ENCODE assay signal across 8 cellular contexts in the genomic region with DNA sequence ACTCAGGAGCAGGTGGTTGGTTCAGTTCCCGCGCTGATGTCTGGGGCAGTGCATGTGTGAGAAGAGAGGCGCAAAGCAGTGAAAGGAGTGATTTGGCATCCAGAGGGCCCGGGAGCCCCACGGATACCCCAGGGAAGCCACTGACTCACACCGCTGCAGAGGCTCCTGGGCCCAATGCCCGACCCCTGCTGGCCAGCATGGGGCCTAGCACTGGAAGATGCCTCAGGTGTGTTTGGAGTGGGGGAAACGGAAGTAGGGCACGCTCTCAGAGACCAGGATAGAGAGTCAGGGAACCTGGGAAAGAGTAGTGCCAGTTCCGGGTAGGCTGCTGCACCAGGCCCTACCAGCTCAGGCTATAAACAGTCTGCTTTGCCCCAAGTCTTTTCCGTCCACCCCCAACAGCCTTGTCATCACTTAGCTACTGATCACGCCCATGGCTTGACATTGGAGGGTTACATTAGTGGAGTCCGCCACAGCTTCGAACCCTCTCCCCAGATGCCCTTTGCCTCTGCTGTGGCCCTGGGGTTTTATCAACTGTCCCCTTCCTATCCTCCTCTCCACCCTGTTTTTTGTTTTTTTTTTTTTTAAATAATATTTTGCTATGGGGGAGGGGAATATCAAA. TPM values are rescaled to one million over a fixed set of nuclear protein-coding genes. Genes with fewer than 3 reads are reported as not detected.
DNase-seq lines count a peak whose midpoint lies in the region; ATAC-seq and TF ChIP-seq lines count a peak whose summit lies in the region.

No MANE protein-coding gene starts in this region.

- peaks cover 69% of the 10 kb centered on the region for H3K36me3 Mint-ChIP-seq in activated CD8-positive, alpha-beta memory T cell treated with anti-CD3 and anti-CD28 coated beads, Interleukin-2, amount 10 ng/mL, durations not matched to agents 7 days and 5 days

- H3K36me3 ChIP-seq in A673 (ENCODE audit: insufficient read depth, low read length, poor library complexity, severe bottlenecking): peaks cover 32% of the 10 kb centered on the region
- H3K36me3 ChIP-seq in esophagus squamous epithelium: peaks cover 13 to 78% (median 27%) of the 10 kb centered on the region in 3 donors
- H3K36me3 ChIP-seq in SJCRH30: peaks cover 18% of the 10 kb centered on the region

- H3K4me3 Mint-ChIP-seq in activated CD8-positive, alpha-beta memory T cell treated with anti-CD3 and anti-CD28 coated beads, Interleukin-2, amount 10 ng/mL, durations not matched to agents 7 days and 5 days: no peak overlapping the region

- no peaks in the 10 kb centered on the region for H3K27me3 Mint-ChIP-seq in activated CD8-positive, alpha-beta memory T cell treated with anti-CD3 and anti-CD28 coated beads, Interleukin-2, amount 10 ng/mL, durations not matched to agents 7 days and 5 days

- DNase-seq in A673 (ENCODE audit: low spot score): peak; percentile 74
- peak; percentile 69 for DNase-seq in NCI-H2029 (lab: John Stamatoyannopoulos, UW)
- DNase-seq in activated CD8-positive, alpha-beta memory T cell treated with anti-CD3 and anti-CD28 coated beads, Interleukin-2, amount 10 ng/mL, durations not matched to agents 7 days and 5 days: peak; percentile 59
- DNase-seq in esophagus squamous epithelium (lab: John Stamatoyannopoulos, UW): no peak
- DNase-seq in omental fat pad (ENCODE audit: low spot score): peak; percentile 30
- DNase-seq in Ammon's horn (ENCODE audit: low spot score): no peak
- DNase-seq in SJCRH30: no peak

- CTCF ChIA-PET in A673 (lab: Charles Lee): interaction anchor here (2.3 kb wide), 1 partner anchor 124 kb away, joined by 14 read pairs; no protein-coding TSS in a partner anchor
- CTCF ChIA-PET in activated CD8-positive, alpha-beta memory T cell treated with anti-CD3 and anti-CD28 coated beads, Interleukin-2, amount 10 ng/mL, durations not matched to agents 7 days and 5 days (lab: Charles Lee): interaction anchor here (0.7 to 7.8 kb wide), 10 partner anchors 9 to 136 kb away, joined by 3 to 67 read pairs (median 4); a partner anchor contains a TSS

- H3K4me3 ChIP-seq in A673 (ENCODE audit: low read depth, low read length, poor library complexity, severe bottlenecking) (no peak overlapping the region), esophagus squamous epithelium (no peak overlapping the region), SJCRH30 (no peak overlapping the region)

- H3K27me3 ChIP-seq in A673 (replicated peaks; ENCODE audit: insufficient read depth, low read depth, low read length, poor library complexity) (no peaks in the 10 kb centered on the region), esophagus squamous epithelium (no peaks in the 10 kb centered on the region), SJCRH30 (no peaks in the 10 kb centered on the region)

- no peaks in the 10 kb centered on the region for H3K4me1 ChIP-seq in A673 (ENCODE audit: insufficient read depth, low read length, poor library complexity, severe bottlenecking)
- H3K4me1 ChIP-seq in esophagus squamous epithelium: peaks cover 0 to 25% (median 7%) of the 10 kb centered on the region in 3 donors
- H3K4me1 ChIP-seq in SJCRH30: no peaks in the 10 kb centered on the region

- H3K9me3 ChIP-seq in A673 (ENCODE audit: low read depth, low read length, poor library complexity, severe bottlenecking): no peaks in the 10 kb centered on the region
- no peaks in the 10 kb centered on the region for H3K9me3 ChIP-seq in esophagus squamous epithelium
- no peaks in the 10 kb centered on the region for H3K9me3 ChIP-seq in SJCRH30 (replicated peaks)

- intact Hi-C loops in A673 (cut with micrococcal nuclease; ENCODE audit: unreplicated experiment): no loop called here
- intact Hi-C loops in esophagus squamous epithelium (cut with DNase I): no loop called here

- H3K9me3 Mint-ChIP-seq in activated CD8-positive, alpha-beta memory T cell treated with anti-CD3 and anti-CD28 coated beads, Interleukin-2, amount 10 ng/mL, durations not matched to agents 7 days and 5 days (ENCODE audit: low read depth): no peaks in the 10 kb centered on the region

- POLR2A ChIA-PET in A673 (lab: Charles Lee; ENCODE audit: low non-redundant PET): interaction anchor here (0.6 to 0.7 kb wide), 2 partner anchors 30 to 44 kb away, joined by 3 to 7 read pairs; no protein-coding TSS in a partner anchor

- TF ChIP-seq CTCF in A673 (conservative IDR thresholded peaks at IDR 0.05; ENCODE audit: low read depth, low read length): peak; percentile 76
- TF ChIP-seq CTCF in GM12872 (IDR thresholded peaks at IDR 0.05; ENCODE audit: insufficient read depth, low read depth, low read length): peak; percentile 86
- peak; percentile 37 to 77 (median 64) for TF ChIP-seq CTCF in esophagus squamous epithelium (IDR thresholded peaks at IDR 0.05)
- TF ChIP-seq CTCF in omental fat pad (IDR thresholded peaks at IDR 0.05): peak in 1 of 3 donors; percentile 53

- H3K27ac ChIP-seq in A673 (ENCODE audit: low read depth, low read length, poor library complexity, severe bottlenecking): no peak overlapping the region
- H3K27ac ChIP-seq in esophagus squamous epithelium: peak overlapping the region in 2 of 4 donors; percentile 5 to 8
- no peak overlapping the region for H3K27ac ChIP-seq in SJCRH30

- H3K4me1 Mint-ChIP-seq in activated CD8-positive, alpha-beta memory T cell treated with anti-CD3 and anti-CD28 coated beads, Interleukin-2, amount 10 ng/mL, durations not matched to agents 7 days and 5 days: peaks cover 21% of the 10 kb centered on the region

- H3K27ac Mint-ChIP-seq in activated CD8-positive, alpha-beta memory T cell treated with anti-CD3 and anti-CD28 coated beads, Interleukin-2, amount 10 ng/mL, durations not matched to agents 7 days and 5 days: no peak overlapping the region

- no peak for TF ChIP-seq POLR2A in esophagus squamous epithelium (IDR thresholded peaks at IDR 0.05)

- WGBS in esophagus squamous epithelium, 2 donors: 50 to 60% methylated on average over 7 to 10 of the region's 14 CpGs

- ATAC-seq in activated CD8-positive, alpha-beta memory T cell treated with anti-CD3 and anti-CD28 coated beads, Interleukin-2, amount 10 ng/mL, durations not matched to agents 7 days and 5 days: peak; percentile 79
- peak; percentile 74 for ATAC-seq in omental fat pad (ENCODE audit: low FRiP score)

- BruUV-seq in A673 (replicated peaks; lab: Mats Ljungman, UMichigan): TSS peak; percentile 13

RNA-seq across cellular contexts. Expression of a gene that starts 9.5 kb away (rescaled TPM):
- total RNA-seq in A673 (2021): 32.3 and 37.5 TPM in 2 replicates
- total RNA-seq in activated CD8-positive, alpha-beta memory T cell treated with anti-CD3 and anti-CD28 coated beads, Interleukin-2, amount 10 ng/mL, durations not matched to agents 7 days and 5 days: 10 to 100 TPM; 19.6 to 28.1 TPM
- 10 to 100 TPM; 11.4 to 30.5 (median 15.7) TPM for total RNA-seq in esophagus squamous epithelium
- total RNA-seq in omental fat pad: 100 to 1,000 TPM in 1 of 4 donors, 10 to 100 TPM in 3; 71.1 to 118 (median 81.7) TPM
- total RNA-seq in SJCRH30 (2014; rRNA removed; shearing (Covaris generic)): 1.7 and 3.3 TPM in 2 replicates

RNA-seq across cellular contexts. Expression of a gene that starts 9.7 kb away (rescaled TPM):
- total RNA-seq in A673 (2021) (48.6 and 50.3 TPM in 2 replicates), esophagus squamous epithelium (10 to 100 TPM in 2 of 4 donors, 1 to 10 TPM in 2; 6.9 to 21.2 (median 9.8) TPM), omental fat pad (10 to 100 TPM; 11.2 to 21.8 (median 16.5) TPM)
- 10 to 100 TPM; 35.8 to 47.0 TPM for total RNA-seq in activated CD8-positive, alpha-beta memory T cell treated with anti-CD3 and anti-CD28 coated beads, Interleukin-2, amount 10 ng/mL, durations not matched to agents 7 days and 5 days
- 17.4 and 17.8 TPM in 2 replicates for total RNA-seq in SJCRH30 (2014; rRNA removed; shearing (Covaris generic))

RNA-seq across cellular contexts. Expression of a gene that starts 16.8 kb away (rescaled TPM):
- 0.43 TPM in 1 of 2 replicates, not detected in the other for total RNA-seq in A673 (2021)
- 100 to 1,000 TPM; 567 to 729 TPM for total RNA-seq in activated CD8-positive, alpha-beta memory T cell treated with anti-CD3 and anti-CD28 coated beads, Interleukin-2, amount 10 ng/mL, durations not matched to agents 7 days and 5 days
- 1 to 10 TPM; 4.2 to 7.2 (median 5.9) TPM for total RNA-seq in esophagus squamous epithelium
- 1 to 10 TPM; 1.1 to 2.8 (median 1.9) TPM for total RNA-seq in omental fat pad
- not detected in 2 replicates for total RNA-seq in SJCRH30 (2014; rRNA removed; shearing (Covaris generic))

RNA-seq across cellular contexts. Expression of a gene that starts 41.8 kb away (rescaled TPM):
- total RNA-seq in A673 (2021) (14.0 and 20.3 TPM in 2 replicates), esophagus squamous epithelium (100 to 1,000 TPM in 3 of 4 donors, 10 to 100 TPM in 1; 98.0 to 171 (median 125) TPM), omental fat pad (10 to 100 TPM in 3 of 4 donors, 1 to 10 TPM in 1; 4.3 to 23.5 (median 13.2) TPM)
- 10 to 100 TPM; 29.4 to 38.8 TPM for total RNA-seq in activated CD8-positive, alpha-beta memory T cell treated with anti-CD3 and anti-CD28 coated beads, Interleukin-2, amount 10 ng/mL, durations not matched to agents 7 days and 5 days
- 5.0 and 5.5 TPM in 2 replicates for total RNA-seq in SJCRH30 (2014; rRNA removed; shearing (Covaris generic))

Comparison
In these comparisons a context has a peak if more than half of its experiments do, and no peak if none do; other contexts are left out.
1. DNase-seq: peak in A673 (single experiment), NCI-H2029 (single experiment), activated CD8-positive, alpha-beta memory T cell treated with anti-CD3 and anti-CD28 coated beads, Interleukin-2, amount 10 ng/mL, durations not matched to agents 7 days and 5 days (single experiment) and omental fat pad (single experiment); none in esophagus squamous epithelium (single experiment), Ammon's horn (single experiment) and SJCRH30 (0 of 2).
2. RNA of a gene that starts 16.8 kb away (total RNA-seq): 567 to 729 TPM in activated CD8-positive, alpha-beta memory T cell treated with anti-CD3 and anti-CD28 coated beads, Interleukin-2, amount 10 ng/mL, durations not matched to agents 7 days and 5 days; 4.2 to 7.2 TPM in esophagus squamous epithelium, 1.1 to 2.8 TPM in omental fat pad, 0.43 TPM in A673 and not detected in SJCRH30; every median in the first group is over 10 times any median in the second.